19 cellular contexts compared by ENCODE assay signal in the genomic region with DNA sequence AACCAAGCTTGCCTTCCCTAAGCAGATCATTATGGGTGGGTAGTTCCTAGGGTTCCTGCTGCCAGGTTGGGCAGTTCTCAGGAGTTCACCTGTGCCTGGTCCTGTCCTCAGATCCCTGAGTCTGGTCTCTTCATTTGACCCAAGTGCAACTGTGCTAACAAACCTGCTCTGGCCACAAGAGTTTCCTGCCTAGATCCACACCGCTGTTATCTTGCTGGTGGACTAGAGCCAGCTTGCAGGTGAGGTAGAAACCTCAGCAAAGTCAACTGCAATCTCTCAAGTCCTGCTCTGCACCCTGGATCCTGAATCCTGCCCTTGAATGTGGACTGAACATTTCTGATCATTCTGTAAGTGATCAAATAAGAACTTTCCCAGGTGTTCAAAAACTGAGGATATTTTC.
A peak's percentile ranks its signal among the peaks of the same experiment; 100 is the strongest.
DNase-seq lines count a peak whose midpoint lies in the region; ATAC-seq, FAIRE-seq and TF ChIP-seq lines count a peak whose summit lies in the region.
"Had no signal": no experiment of that assay in that cellular context is flagged by ENCODE, and none has a peak within 500 bp of the region (broad histone marks: within the 10 kb centered on the region; RNA-seq: fewer than 3 reads in every experiment).

No MANE protein-coding gene starts in this region.

- no CpG with 5 or more reads among the region's 1 CpG for whole genome bisulfite sequencing in IMR-90 (ENCODE audit: extremely low coverage in 2 of 2, insufficient read length in 1 of 2), 2 experiments

- peak overlapping the region; percentile 9; the same call in 1 of the 2 replicates for H2BK20ac ChIP-seq in IMR-90 (ENCODE audit: low read depth, low read length)

- CTCF ChIA-PET in IMR-90 (lab: Yijun Ruan, JAX) = interaction anchor here (1.1 kb wide), 1 partner anchor 20 kb away, joined by 3 read pairs; no protein-coding TSS in a partner anchor

- no peak overlapping the region for H3K18ac ChIP-seq in IMR-90 (ENCODE audit: low read depth, low read length)

- H3K4ac ChIP-seq in IMR-90 (ENCODE audit: low read depth, low read length) = no peak overlapping the region

- TF ChIP-seq POLR2A in IMR-90 (IDR thresholded peaks at IDR 0.05; ENCODE audit: low read depth, low read length) = no peak

- H3K9me1 ChIP-seq in IMR-90 (ENCODE audit: insufficient read depth, low read length) = no peaks in the 10 kb centered on the region; the same call in 1 of the 2 replicates

- no peak overlapping the region for H4K91ac ChIP-seq in IMR-90 (ENCODE audit: insufficient read depth, low read depth, low read length)

- no peak overlapping the region for H3K56ac ChIP-seq in IMR-90 (ENCODE audit: extremely low read depth, insufficient read depth, low read length)

- H3K27ac ChIP-seq in IMR-90 (ENCODE audit: insufficient read depth, low read length) (no peak overlapping the region), osteoblast (ENCODE audit: low read depth, low read length) (peak overlapping the region; percentile 1)
- H3K27ac ChIP-seq: A549, KMS-11, SJSA1 had no signal

- H3K4me3 ChIP-seq in IMR-90 (ENCODE audit: insufficient read depth, low read depth, low read length) (no peak overlapping the region), bronchial epithelial cell (ENCODE audit: low read depth, low read length) (no peak overlapping the region), osteoblast (ENCODE audit: insufficient read depth, low read length) (no peak overlapping the region)
- H3K4me3 ChIP-seq: A549, GM12878, SJSA1 had no signal

- H3K27me3 ChIP-seq in IMR-90 (ENCODE audit: control insufficient read depth, insufficient read depth, low read length) = no peaks in the 10 kb centered on the region
- peaks cover 2% of the 10 kb centered on the region for H3K27me3 ChIP-seq in bronchial epithelial cell (ENCODE audit: control insufficient read depth, insufficient read depth, low read length)
- H3K27me3 ChIP-seq in osteoblast (ENCODE audit: insufficient read depth, low read length) = no peaks in the 10 kb centered on the region
- H3K27me3 ChIP-seq: SJSA1 had no signal

- H3K14ac ChIP-seq in IMR-90 (replicated peaks; ENCODE audit: low read depth, low read length) = no peak overlapping the region

- H4K20me1 ChIP-seq in IMR-90 (ENCODE audit: insufficient read depth, low read length) (no peaks in the 10 kb centered on the region), osteoblast (ENCODE audit: insufficient read depth, low read length) (no peaks in the 10 kb centered on the region)

- H4K8ac ChIP-seq in IMR-90 (ENCODE audit: low read depth in 2 of 2, low read length in 2 of 2) = no peak overlapping the region

- no peaks in the 10 kb centered on the region for H3K79me1 ChIP-seq in IMR-90 (ENCODE audit: low read depth in 1 of 2, low read length in 2 of 2)

- H2BK5ac ChIP-seq in IMR-90 (ENCODE audit: low read depth, low read length, poor library complexity, severe bottlenecking) = no peak overlapping the region

- H4K5ac ChIP-seq in IMR-90 (ENCODE audit: low read depth, low read length) = no peak overlapping the region

- FAIRE-seq in bronchial epithelial cell (lab: Jason Lieb, UNC) = no peak
- FAIRE-seq: A549, GM12878, HepG2 had no signal

- intact Hi-C loops in IMR-90 (cut with micrococcal nuclease) = no loop called here

- H3K36me3 ChIP-seq in IMR-90 (ENCODE audit: control insufficient read depth, insufficient read depth, low read length) (no peaks in the 10 kb centered on the region), bronchial epithelial cell (ENCODE audit: control insufficient read depth, insufficient read depth, low read length) (no peaks in the 10 kb centered on the region), osteoblast (ENCODE audit: insufficient read depth, low read length) (no peaks in the 10 kb centered on the region)
- H3K36me3 ChIP-seq: SJSA1 had no signal

- H3K23ac ChIP-seq in IMR-90 (ENCODE audit: low read depth, low read length) = no peak overlapping the region

- POLR2A ChIA-PET in IMR-90 (lab: Charles Lee; ENCODE audit: unreplicated experiment) = no interaction called here

- in situ Hi-C loops in IMR-90 (cut with MboI; ENCODE audit: low sequenced_read_pairs) = no loop called here

- no peak overlapping the region for H2AFZ ChIP-seq in IMR-90 (replicated peaks; ENCODE audit: low read length, poor library complexity)
- H2AFZ ChIP-seq in osteoblast (ENCODE audit: low read length) = no peak overlapping the region

- no peaks in the 10 kb centered on the region for H3K9me3 ChIP-seq in IMR-90 (ENCODE audit: control insufficient read depth, insufficient read depth, low read length)
- no peaks in the 10 kb centered on the region for H3K9me3 ChIP-seq in osteoblast (ENCODE audit: low read depth, low read length)
- H3K9me3 ChIP-seq: A549, Caco-2, SJSA1 had no signal

- DNase-seq in ELR (ENCODE audit: low read depth) (peak; percentile 15), IMR-90 (no peak), bronchial epithelial cell (ENCODE audit: low read depth) (peak; percentile 5), osteoblast (ENCODE audit: insufficient read length, low spot score, missing footprints) (no peak), dermis blood vessel endothelial cell (no peak)
- DNase-seq: Caco-2; CD4-positive, alpha-beta T cell; NCI-H1048; NCI-H1436 treated with DMSO at 0.1 percent for 48 hours; NCI-H2029; NCI-H345; NCI-H526 had no signal

- H3K4me1 ChIP-seq in IMR-90 (ENCODE audit: control insufficient read depth, insufficient read depth, low read length) (no peaks in the 10 kb centered on the region; the same call in 1 of the 2 replicates), osteoblast (ENCODE audit: insufficient read depth, low read length) (peaks cover 21% of the 10 kb centered on the region)
- H3K4me1 ChIP-seq: A549, Caco-2 had no signal

- no peak overlapping the region for H2AK5ac ChIP-seq in IMR-90 (ENCODE audit: low read depth, low read length)

- no peak for TF ChIP-seq RAD21 in IMR-90 (IDR thresholded peaks at IDR 0.05; ENCODE audit: low read length)

- no peak overlapping the region for H2AK9ac ChIP-seq in IMR-90 (replicated peaks; ENCODE audit: low read depth, low read length, poor library complexity)

- H3K4me2 ChIP-seq in IMR-90 (ENCODE audit: low read depth, low read length) (no peak overlapping the region), osteoblast (ENCODE audit: insufficient read depth, low read length) (peak overlapping the region; percentile 37)
- H3K4me2 ChIP-seq: A549, KMS-11 had no signal

- TF ChIP-seq CTCF in IMR-90 (conservative IDR thresholded peaks at IDR 0.05; ENCODE audit: low read depth, low read length) = no peak
- no peak for TF ChIP-seq CTCF in bronchial epithelial cell (IDR thresholded peaks at IDR 0.05; ENCODE audit: insufficient read depth, low read length, severe bottlenecking)
- TF ChIP-seq CTCF in osteoblast (IDR thresholded peaks at IDR 0.05; ENCODE audit: extremely low read depth, low read depth, low read length) = no peak

- no peak overlapping the region for H2BK15ac ChIP-seq in IMR-90 (ENCODE audit: low read depth, low read length)

- dilution Hi-C loops in IMR-90 (cut with HindIII; ENCODE audit: low sequenced_read_pairs, unreplicated experiment) = no loop called here

- BruUV-seq in IMR-90 (replicated peaks; lab: Mats Ljungman, UMichigan) = no TSS peak

- H2BK120ac ChIP-seq in IMR-90 (ENCODE audit: low read depth, low read length) = no peak overlapping the region

- H3K9ac ChIP-seq in IMR-90 (ENCODE audit: low read depth, low read length) = no peak overlapping the region
- H3K9ac ChIP-seq: KMS-11 had no signal

- no peak for ATAC-seq in IMR-90 (ENCODE audit: low read depth)
- no peak for ATAC-seq in HG03354 (IDR thresholded peaks at IDR 0.05; ENCODE audit: poor library complexity, severe bottlenecking, unreplicated experiment)
- ATAC-seq in GM19395 (IDR thresholded peaks at IDR 0.05; ENCODE audit: unreplicated experiment) = no peak
- ATAC-seq: A549, GM12878, HepG2 had no signal

- no peaks in the 10 kb centered on the region for H3K79me2 ChIP-seq in osteoblast (ENCODE audit: insufficient read depth, low read length)

TF ChIP-seq in IMR-90, 13 proteins besides CTCF, POLR2A, EP300 and RAD21:
- no peak for TF ChIP-seq RCOR1 (IDR thresholded peaks at IDR 0.05; ENCODE audit: insufficient replicate concordance, low read length)

Comparison
In these comparisons a context has a peak if more than half of its experiments do, and no peak if none do; other contexts are left out.
1. DNase-seq: peak in ELR (single experiment) and bronchial epithelial cell (single experiment); none in IMR-90 (single experiment), osteoblast (single experiment) and dermis blood vessel endothelial cell (single experiment).